ENCODE assay signal across 8 cellular contexts in genomic region chr13:48492123-48493075, GRCh38. TPM values are rescaled to one million over a fixed set of nuclear protein-coding genes. Genes with fewer than 3 reads are reported as not detected.
DNase-seq lines count a peak whose midpoint lies in the region; ATAC-seq and TF ChIP-seq lines count a peak whose summit lies in the region.

No MANE protein-coding gene starts in this region.

- no peaks in the 10 kb centered on the region for H3K27me3 Mint-ChIP-seq in central memory CD8-positive, alpha-beta T cell

- ATAC-seq in HG03354 (IDR thresholded peaks at IDR 0.05; ENCODE audit: poor library complexity, severe bottlenecking, unreplicated experiment) = peak; percentile 87
- ATAC-seq in central memory CD8-positive, alpha-beta T cell (replicated peaks; ENCODE audit: extremely low read depth, poor library complexity, severe bottlenecking) = peak; percentile 84

- no peaks in the 10 kb centered on the region for H3K9me3 Mint-ChIP-seq in central memory CD8-positive, alpha-beta T cell

- peaks cover 15% of the 10 kb centered on the region for H3K36me3 Mint-ChIP-seq in central memory CD8-positive, alpha-beta T cell (ENCODE audit: insufficient read depth)

- peak; percentile 81 for TF ChIP-seq POLR2A in GM19099 (IDR thresholded peaks at IDR 0.05; ENCODE audit: extremely low read depth, insufficient read length, low read depth)

- H3K4me1 Mint-ChIP-seq in central memory CD8-positive, alpha-beta T cell = peaks cover 22% of the 10 kb centered on the region

- H3K4me3 Mint-ChIP-seq in central memory CD8-positive, alpha-beta T cell = no peak overlapping the region

- DNase-seq in AG08396 (ENCODE audit: low spot score) (peak; percentile 50), UCSD-AML1 (lab: John Stamatoyannopoulos, UW; ENCODE audit: unreplicated experiment) (peak; percentile 79), midbrain (lab: John Stamatoyannopoulos, UW) (peak; percentile 43), mesenteric fat pad (ENCODE audit: low spot score) (no peak)
- peak; percentile 48 to 70 for DNase-seq in central memory CD8-positive, alpha-beta T cell (ENCODE audit: low spot score in 2 of 2)
- DNase-seq in stimulated activated naive CD4-positive, alpha-beta T cell treated with Interleukin-2 at 50 U/mL for 16 hours (lab: John Stamatoyannopoulos, UW) = peak; percentile 60

- no peak overlapping the region for H3K27ac Mint-ChIP-seq in central memory CD8-positive, alpha-beta T cell (ENCODE audit: low read depth)

RNA-seq across cellular contexts. Expression of gene RCBTB2, which starts 40.5 kb away (rescaled TPM):
- total RNA-seq in mesenteric fat pad = 11.8 TPM
